Comparison of ENCODE assay signal across 20 cellular contexts in the genomic region with DNA sequence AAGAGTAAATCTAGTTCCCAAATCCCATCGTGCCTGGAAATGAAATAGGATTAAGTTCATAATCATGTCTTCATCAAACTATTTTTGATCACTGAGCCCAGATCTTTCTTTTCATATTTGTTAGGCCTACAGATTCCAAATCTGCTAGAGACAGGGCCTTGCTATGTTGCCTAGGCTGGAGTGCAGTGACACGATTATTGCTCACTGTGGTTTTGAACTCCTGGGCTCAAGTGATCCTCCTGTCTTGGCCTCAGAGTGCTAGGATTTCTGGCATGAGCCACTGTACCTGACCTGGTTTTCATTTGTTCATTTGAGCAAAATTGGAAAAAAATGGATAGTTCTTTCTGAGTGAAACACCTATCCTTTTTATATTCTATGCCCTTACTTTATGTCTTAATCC. TPM values are rescaled to one million over a fixed set of nuclear protein-coding genes. Genes with fewer than 3 reads are reported as not detected.
DNase-seq lines count a peak whose midpoint lies in the region; ATAC-seq and TF ChIP-seq lines count a peak whose summit lies in the region.
"Had no signal": no experiment of that assay in that cellular context is flagged by ENCODE, and none has a peak within 500 bp of the region (broad histone marks: within the 10 kb centered on the region; RNA-seq: fewer than 3 reads in every experiment).

No MANE protein-coding gene starts in this region.

- H3K27ac ChIP-seq in CD4-positive, CD25-positive, alpha-beta regulatory T cell (ENCODE audit: insufficient read depth, low read length, poor library complexity, severe bottlenecking): peak overlapping the region; percentile 24
- H3K27ac ChIP-seq in CD4-positive, alpha-beta memory T cell (ENCODE audit: low read depth, low read length): peak overlapping the region; percentile 22
- peak overlapping the region; percentile 48 for H3K27ac ChIP-seq in effector memory CD4-positive, alpha-beta T cell (ENCODE audit: insufficient read depth, low read length, poor library complexity, severe bottlenecking)
- H3K27ac ChIP-seq in prostate gland: no peak overlapping the region
- H3K27ac ChIP-seq in heart left ventricle: no peak overlapping the region
- H3K27ac ChIP-seq: left ventricle myocardium inferior had no signal

- no peaks in the 10 kb centered on the region for H3K36me3 Mint-ChIP-seq in CD4-positive, CD25-positive, alpha-beta regulatory T cell
- H3K36me3 Mint-ChIP-seq in CD4-positive, alpha-beta memory T cell: peaks cover 0 to 3% of the 10 kb centered on the region in 2 donors
- no peaks in the 10 kb centered on the region for H3K36me3 Mint-ChIP-seq in T-helper 17 cell (ENCODE audit: low read depth)
- H3K36me3 Mint-ChIP-seq: brain had no signal

- H3K27ac Mint-ChIP-seq in CD4-positive, CD25-positive, alpha-beta regulatory T cell: peak overlapping the region; percentile 50 to 92 (median 85)
- peak overlapping the region; percentile 69 to 97 (median 86) for H3K27ac Mint-ChIP-seq in CD4-positive, alpha-beta memory T cell
- peak overlapping the region; percentile 93 for H3K27ac Mint-ChIP-seq in T-helper 17 cell
- H3K27ac Mint-ChIP-seq: brain had no signal

- H3K4me1 Mint-ChIP-seq in CD4-positive, CD25-positive, alpha-beta regulatory T cell: peaks cover 34 to 45% (median 39%) of the 10 kb centered on the region in 4 donors
- peaks cover 39 to 58% (median 47%) of the 10 kb centered on the region in 4 donors for H3K4me1 Mint-ChIP-seq in CD4-positive, alpha-beta memory T cell
- peaks cover 41% of the 10 kb centered on the region for H3K4me1 Mint-ChIP-seq in T-helper 17 cell

- no peaks in the 10 kb centered on the region for H3K27me3 Mint-ChIP-seq in CD4-positive, CD25-positive, alpha-beta regulatory T cell
- no peaks in the 10 kb centered on the region for H3K27me3 Mint-ChIP-seq in CD4-positive, alpha-beta memory T cell
- no peaks in the 10 kb centered on the region for H3K27me3 Mint-ChIP-seq in T-helper 17 cell
- H3K27me3 Mint-ChIP-seq: effector memory CD8-positive, alpha-beta T cell had no signal

- no peak for ATAC-seq in CD4-positive, CD25-positive, alpha-beta regulatory T cell (ENCODE audit: low read depth in 2 of 2)
- no peak for ATAC-seq in T-helper 17 cell
- no peak for ATAC-seq in heart left ventricle
- ATAC-seq: effector memory CD8-positive, alpha-beta T cell had no signal

- POLR2A ChIA-PET in CD4-positive, alpha-beta memory T cell (lab: Charles Lee; ENCODE audit: partially characterized antibody): interaction anchor here (1.4 to 4.0 kb wide), 5 partner anchors 8 to 28 kb away, joined by 3 to 56 read pairs (median 20); a partner anchor contains a TSS

- TF ChIP-seq CTCF in prostate gland (IDR thresholded peaks at IDR 0.05) (no peak), heart left ventricle (IDR thresholded peaks at IDR 0.05) (no peak)

- CTCF ChIA-PET in CD4-positive, alpha-beta memory T cell (lab: Charles Lee; ENCODE audit: partially characterized antibody): interaction anchor here (0.6 to 6.3 kb wide), 7 partner anchors 9 to 130 kb away, joined by 3 to 81 read pairs (median 17); a partner anchor contains a TSS

- H3K4me3 ChIP-seq in CD4-positive, CD25-positive, alpha-beta regulatory T cell (ENCODE audit: low read depth, low read length): no peak overlapping the region
- H3K4me3 ChIP-seq in CD4-positive, alpha-beta memory T cell (ENCODE audit: low read length in 2 of 2): no peak overlapping the region
- H3K4me3 ChIP-seq in effector memory CD4-positive, alpha-beta T cell (ENCODE audit: insufficient read depth, low read depth, low read length, poor library complexity, severe bottlenecking): no peak overlapping the region
- H3K4me3 ChIP-seq in prostate gland (no peak overlapping the region), heart left ventricle (no peak overlapping the region)
- H3K4me3 ChIP-seq: left ventricle myocardium inferior had no signal

- peaks cover 22% of the 10 kb centered on the region for H3K4me1 ChIP-seq in CD4-positive, CD25-positive, alpha-beta regulatory T cell (ENCODE audit: control insufficient read depth, insufficient read depth, low read length, poor library complexity, severe bottlenecking)
- peaks cover 57% of the 10 kb centered on the region for H3K4me1 ChIP-seq in CD4-positive, alpha-beta memory T cell (ENCODE audit: insufficient read depth, low read length)
- H3K4me1 ChIP-seq in effector memory CD4-positive, alpha-beta T cell (ENCODE audit: control insufficient read depth, insufficient read depth, low read length, poor library complexity, severe bottlenecking): peaks cover 34% of the 10 kb centered on the region
- no peaks in the 10 kb centered on the region for H3K4me1 ChIP-seq in prostate gland (replicated peaks)
- H3K4me1 ChIP-seq in heart left ventricle: peaks cover 0 to 8% (median 0%) of the 10 kb centered on the region in 12 donors
- H3K4me1 ChIP-seq: left ventricle myocardium inferior had no signal

- TF ChIP-seq POLR2A in prostate gland (IDR thresholded peaks at IDR 0.05) (no peak), heart left ventricle (IDR thresholded peaks at IDR 0.05) (no peak)

- H3K9me3 Mint-ChIP-seq in CD4-positive, CD25-positive, alpha-beta regulatory T cell: no peaks in the 10 kb centered on the region
- no peaks in the 10 kb centered on the region for H3K9me3 Mint-ChIP-seq in CD4-positive, alpha-beta memory T cell
- H3K9me3 Mint-ChIP-seq: effector memory CD8-positive, alpha-beta T cell had no signal

- intact Hi-C loops in CD4-positive, alpha-beta memory T cell (cut with micrococcal nuclease): loop anchor here (10.0 kb wide), 1 partner anchor 1184 kb away; no protein-coding TSS in a partner anchor
- intact Hi-C loops in prostate gland (cut with DNase I) (no loop called here), heart left ventricle (cut with DNase I) (no loop called here)

- no peaks in the 10 kb centered on the region for H3K36me3 ChIP-seq in CD4-positive, CD25-positive, alpha-beta regulatory T cell (ENCODE audit: control insufficient read depth, insufficient read depth, low read length)
- no peaks in the 10 kb centered on the region for H3K36me3 ChIP-seq in CD4-positive, alpha-beta memory T cell (ENCODE audit: insufficient read depth, low read length)
- no peaks in the 10 kb centered on the region for H3K36me3 ChIP-seq in effector memory CD4-positive, alpha-beta T cell (ENCODE audit: control insufficient read depth, insufficient read depth, low read length)
- H3K36me3 ChIP-seq in prostate gland (no peaks in the 10 kb centered on the region), heart left ventricle (no peaks in the 10 kb centered on the region)
- H3K36me3 ChIP-seq: left ventricle myocardium inferior had no signal

- no peaks in the 10 kb centered on the region for H3K27me3 ChIP-seq in CD4-positive, CD25-positive, alpha-beta regulatory T cell (ENCODE audit: control insufficient read depth, insufficient read depth, low read length)
- H3K27me3 ChIP-seq in CD4-positive, alpha-beta memory T cell (ENCODE audit: insufficient read depth, low read length): no peaks in the 10 kb centered on the region
- H3K27me3 ChIP-seq in effector memory CD4-positive, alpha-beta T cell (replicated peaks; ENCODE audit: control insufficient read depth, insufficient read depth, low read length, poor library complexity, severe bottlenecking): no peaks in the 10 kb centered on the region
- H3K27me3 ChIP-seq in prostate gland (replicated peaks; ENCODE audit: insufficient read depth) (no peaks in the 10 kb centered on the region), heart left ventricle (no peaks in the 10 kb centered on the region)

- H3K9me3 ChIP-seq in CD4-positive, CD25-positive, alpha-beta regulatory T cell (ENCODE audit: control insufficient read depth in 2 of 2, low read length in 2 of 2): no peaks in the 10 kb centered on the region
- no peaks in the 10 kb centered on the region for H3K9me3 ChIP-seq in CD4-positive, alpha-beta memory T cell (ENCODE audit: control insufficient read depth in 1 of 2, low read length in 2 of 2)
- no peaks in the 10 kb centered on the region for H3K9me3 ChIP-seq in T-helper 17 cell (ENCODE audit: control insufficient read depth, low read length, poor library complexity, severe bottlenecking)
- no peaks in the 10 kb centered on the region for H3K9me3 ChIP-seq in effector memory CD4-positive, alpha-beta T cell (ENCODE audit: control insufficient read depth, low read length)
- H3K9me3 ChIP-seq in prostate gland: no peaks in the 10 kb centered on the region
- no peaks in the 10 kb centered on the region for H3K9me3 ChIP-seq in heart left ventricle
- H3K9me3 ChIP-seq: left ventricle myocardium inferior had no signal

- WGBS in prostate gland: 94% methylated on average over 2 of the region's 2 CpGs
- 40 to 68% (median 45%) methylated on average over 2 of the region's 2 CpGs for WGBS in heart left ventricle, 4 donors

- DNase-seq in CD4-positive, CD25-positive, alpha-beta regulatory T cell: no peak
- DNase-seq in CD4-positive, alpha-beta memory T cell: no peak
- DNase-seq in T-helper 17 cell: no peak
- DNase-seq in effector memory CD4-positive, alpha-beta T cell: no peak
- no peak for DNase-seq in prostate gland (ENCODE audit: low spot score)
- DNase-seq in heart left ventricle: no peak
- no peak for DNase-seq in NCI-H1694 treated with DMSO at 0.1 percent for 48 hours (lab: John Stamatoyannopoulos, UW)
- DNase-seq in mucosa of gallbladder (ENCODE audit: low spot score): no peak
- DNase-seq: activated naive CD4-positive, alpha-beta T cell; effector memory CD8-positive, alpha-beta T cell; Kasumi-1; left ventricle myocardium inferior; NCI-H1092; NCI-H2029; NCI-H345; NCI-H82; OCI-M1; SHP77; small intestine had no signal

- H3K4me3 Mint-ChIP-seq in CD4-positive, CD25-positive, alpha-beta regulatory T cell: peak overlapping the region in 1 of 4 donors; percentile 55
- peak overlapping the region in 5 of 8 donors; percentile 7 to 81 (median 57) for H3K4me3 Mint-ChIP-seq in CD4-positive, alpha-beta memory T cell
- H3K4me3 Mint-ChIP-seq in T-helper 17 cell: no peak overlapping the region
- H3K4me3 Mint-ChIP-seq: brain had no signal

RNA-seq across cellular contexts. Expression of a gene that starts 28.0 kb away (rescaled TPM):
- 10.9 TPM for total RNA-seq in CD4-positive, CD25-positive, alpha-beta regulatory T cell
- 10 to 100 TPM; 13.0 to 19.6 (median 15.2) TPM for polyA plus RNA-seq in CD4-positive, CD25-positive, alpha-beta regulatory T cell
- 10 to 100 TPM; 14.5 to 15.8 TPM for total RNA-seq in CD4-positive, alpha-beta memory T cell
- 10 to 100 TPM; 24.0 to 29.1 TPM for polyA plus RNA-seq in CD4-positive, alpha-beta memory T cell
- total RNA-seq in T-helper 17 cell: 1 to 10 TPM; 7.9 to 8.7 TPM
- total RNA-seq in prostate gland: 10 to 100 TPM in 1 of 2 donors, 1 to 10 TPM in 1; 9.2 to 22.2 TPM
- total RNA-seq in heart left ventricle: 10 to 100 TPM in 2 of 9 donors, 1 to 10 TPM in 7; 4.6 to 11.6 (median 6.5) TPM
- polyA plus RNA-seq in heart left ventricle: 1 to 10 TPM; 2.8 to 6.1 TPM
- total RNA-seq in mucosa of gallbladder: 17.8 TPM

Comparison
In these comparisons a context has a peak if more than half of its experiments do, and no peak if none do; other contexts are left out.
1. H3K27ac ChIP-seq: peak in CD4-positive, CD25-positive, alpha-beta regulatory T cell (single experiment), CD4-positive, alpha-beta memory T cell (single experiment) and effector memory CD4-positive, alpha-beta T cell (single experiment); none in prostate gland (0 of 2) and heart left ventricle (0 of 12).
2. Peak in every context shown above with its lines, with median percentiles within 50 percentile points of each other: H3K27ac Mint-ChIP-seq.